In genomic region chr1:2321258-2321657, GRCh38 we compare ENCODE assay signal across 1 cellular context.
A peak's percentile ranks its signal among the peaks of the same experiment; 100 is the strongest.
TF ChIP-seq lines count a peak whose summit lies in the region.

No MANE protein-coding gene starts in this region.

TF ChIP-seq in K562, 482 proteins besides CTCF, POLR2A, EP300 and RAD21:
- TF ChIP-seq GTF2B (IDR thresholded peaks at IDR 0.05; ENCODE audit: extremely low read depth, insufficient read length) (no peak), PCBP1 (IDR thresholded peaks at IDR 0.05; ENCODE audit: low read depth, low read length, poor library complexity, severe bottlenecking) (peak; percentile 36), UBTF (IDR thresholded peaks at IDR 0.05; ENCODE audit: borderline replicate concordance in 1 of 2, low read depth in 2 of 2, low read length in 2 of 2) (peak in 1 of 2 experiments; percentile 33; a peak in 1 of 4 replicates), SMAD4 (CRISPR knock-in tag; conservative IDR thresholded peaks at IDR 0.05) (no peak), SRSF7 (optimal IDR thresholded peaks at IDR 0.05; ENCODE audit: low read depth, low read length) (no peak)
